Comparison of ENCODE assay signal across 7 cellular contexts in genomic region chr2:50143822-50144575, GRCh38.
A peak's percentile ranks its signal among the peaks of the same experiment; 100 is the strongest.
DNase-seq lines count a peak whose midpoint lies in the region; ATAC-seq and TF ChIP-seq lines count a peak whose summit lies in the region.

No MANE protein-coding gene starts in this region.

- H3K4me3 Mint-ChIP-seq in stimulated activated naive B cell treated with anti-CD40 and anti-IgM and Interleukin-4, amounts not matched to agents 10 μg/mL and 1 μg/mL and 100 μg/mL, for 72 hours = peak overlapping the region; percentile 74 to 78

- H3K27me3 ChIP-seq in ascending aorta = no peaks in the 10 kb centered on the region

- ATAC-seq in GM21447 (IDR thresholded peaks at IDR 0.05; ENCODE audit: unreplicated experiment) = peak; percentile 99
- ATAC-seq in HG03575 (IDR thresholded peaks at IDR 0.05; ENCODE audit: extremely low read depth, insufficient number of reproducible peaks, low FRiP score, unreplicated experiment) = peak; percentile 93
- peak; percentile 84 to 86 for ATAC-seq in stimulated activated naive B cell treated with anti-CD40 and anti-IgM and Interleukin-4, amounts not matched to agents 10 μg/mL and 1 μg/mL and 100 μg/mL, for 72 hours (replicated peaks)

- H3K9me3 ChIP-seq in ascending aorta = no peaks in the 10 kb centered on the region

- peak overlapping the region; percentile 48 for H3K27ac Mint-ChIP-seq in stimulated activated naive B cell treated with anti-CD40 and anti-IgM and Interleukin-4, amounts not matched to agents 10 μg/mL and 1 μg/mL and 100 μg/mL, for 72 hours

- no peaks in the 10 kb centered on the region for H3K27me3 Mint-ChIP-seq in stimulated activated naive B cell treated with anti-CD40 and anti-IgM and Interleukin-4, amounts not matched to agents 10 μg/mL and 1 μg/mL and 100 μg/mL, for 72 hours

- intact Hi-C loops in ascending aorta (cut with DNase I) = loop anchor here (2.0 to 10.0 kb wide), 2 partner anchors 373 to 459 kb away; no protein-coding TSS in a partner anchor

- H3K4me3 ChIP-seq in ascending aorta = peak overlapping the region; percentile 43 to 54

- no peaks in the 10 kb centered on the region for H3K36me3 Mint-ChIP-seq in stimulated activated naive B cell treated with anti-CD40 and anti-IgM and Interleukin-4, amounts not matched to agents 10 μg/mL and 1 μg/mL and 100 μg/mL, for 72 hours

- DNase-seq in GM03348 (ENCODE audit: low spot score) = peak; percentile 59
- peak; percentile 54 for DNase-seq in NCI-H748 treated with DMSO at 0.1 percent for 48 hours (lab: John Stamatoyannopoulos, UW)
- no peak for DNase-seq in ascending aorta (ENCODE audit: low spot score in 2 of 2)
- peak; percentile 23 for DNase-seq in iPS-NIHi11 (ENCODE audit: low spot score)
- no peak for DNase-seq in stimulated activated naive B cell treated with anti-CD40 and anti-IgM and Interleukin-4, amounts not matched to agents 10 μg/mL and 1 μg/mL and 100 μg/mL, for 72 hours

- no peak overlapping the region for H3K27ac ChIP-seq in ascending aorta

- H3K36me3 ChIP-seq in ascending aorta = no peaks in the 10 kb centered on the region

- H3K4me1 Mint-ChIP-seq in stimulated activated naive B cell treated with anti-CD40 and anti-IgM and Interleukin-4, amounts not matched to agents 10 μg/mL and 1 μg/mL and 100 μg/mL, for 72 hours = peaks cover 0 to 2% of the 10 kb centered on the region in 2 donors

- no peaks in the 10 kb centered on the region for H3K9me3 Mint-ChIP-seq in stimulated activated naive B cell treated with anti-CD40 and anti-IgM and Interleukin-4, amounts not matched to agents 10 μg/mL and 1 μg/mL and 100 μg/mL, for 72 hours

- H3K4me1 ChIP-seq in ascending aorta = no peaks in the 10 kb centered on the region

- peak; percentile 18 to 58 (median 43) for TF ChIP-seq CTCF in ascending aorta (IDR thresholded peaks at IDR 0.05)

Comparison
In these comparisons a context has a peak if more than half of its experiments do, and no peak if none do; other contexts are left out.
1. DNase-seq: peak in GM03348 (single experiment), NCI-H748 treated with DMSO at 0.1 percent for 48 hours (single experiment) and iPS-NIHi11 (single experiment); none in ascending aorta (0 of 2) and stimulated activated naive B cell treated with anti-CD40 and anti-IgM and Interleukin-4, amounts not matched to agents 10 μg/mL and 1 μg/mL and 100 μg/mL, for 72 hours (single experiment).
2. Peak in every context shown above with its lines, with median percentiles within 50 percentile points of each other: ATAC-seq.